In genomic region chr11:77820565-77821348, GRCh38 we compare ENCODE assay signal across 1 cellular context.
A peak's percentile ranks its signal among the peaks of the same experiment; 100 is the strongest.
TF ChIP-seq lines count a peak whose summit lies in the region.

Gene AAMDC, plus strand, starts transcription at chr11:77821144. Its CDS starts 21,353 bp downstream, at chr11:77842497.
Gene RSF1, minus strand, starts transcription at chr11:77820722. Its CDS starts 8 bp downstream, at chr11:77820714.

TF ChIP-seq in K562, 482 proteins besides CTCF, POLR2A, EP300 and RAD21 (continued from another document):
- TF ChIP-seq RREB1 (CRISPR knock-in tag; IDR thresholded peaks at IDR 0.05) (no peak), RFX1 (IDR thresholded peaks at IDR 0.05) (no peak), ZEB2 (IDR thresholded peaks at IDR 0.05) (no peak), ZNF134 (CRISPR knock-in tag; conservative IDR thresholded peaks at IDR 0.05) (no peak), SPI1 (IDR thresholded peaks at IDR 0.05; ENCODE audit: borderline replicate concordance, low read depth, low read length) (no peak), EWSR1 (IDR thresholded peaks at IDR 0.05; ENCODE audit: borderline replicate concordance, low read depth, partially characterized antibody) (no peak), ZNF3 (CRISPR knock-in tag; IDR thresholded peaks at IDR 0.05) (no peak), IFI16 (CRISPR knock-in tag; IDR thresholded peaks at IDR 0.05) (no peak), FOXP1 (CRISPR knock-in tag; IDR thresholded peaks at IDR 0.05) (peak; percentile 71; the same call in 1 of the 2 replicates), SAP30 (IDR thresholded peaks at IDR 0.05; ENCODE audit: borderline replicate concordance, insufficient read depth, low read depth, low read length, poor library complexity, severe bottlenecking) (peak; percentile 88), ZNF133 (CRISPR knock-in tag; IDR thresholded peaks at IDR 0.05) (no peak)
